In the genomic region with DNA sequence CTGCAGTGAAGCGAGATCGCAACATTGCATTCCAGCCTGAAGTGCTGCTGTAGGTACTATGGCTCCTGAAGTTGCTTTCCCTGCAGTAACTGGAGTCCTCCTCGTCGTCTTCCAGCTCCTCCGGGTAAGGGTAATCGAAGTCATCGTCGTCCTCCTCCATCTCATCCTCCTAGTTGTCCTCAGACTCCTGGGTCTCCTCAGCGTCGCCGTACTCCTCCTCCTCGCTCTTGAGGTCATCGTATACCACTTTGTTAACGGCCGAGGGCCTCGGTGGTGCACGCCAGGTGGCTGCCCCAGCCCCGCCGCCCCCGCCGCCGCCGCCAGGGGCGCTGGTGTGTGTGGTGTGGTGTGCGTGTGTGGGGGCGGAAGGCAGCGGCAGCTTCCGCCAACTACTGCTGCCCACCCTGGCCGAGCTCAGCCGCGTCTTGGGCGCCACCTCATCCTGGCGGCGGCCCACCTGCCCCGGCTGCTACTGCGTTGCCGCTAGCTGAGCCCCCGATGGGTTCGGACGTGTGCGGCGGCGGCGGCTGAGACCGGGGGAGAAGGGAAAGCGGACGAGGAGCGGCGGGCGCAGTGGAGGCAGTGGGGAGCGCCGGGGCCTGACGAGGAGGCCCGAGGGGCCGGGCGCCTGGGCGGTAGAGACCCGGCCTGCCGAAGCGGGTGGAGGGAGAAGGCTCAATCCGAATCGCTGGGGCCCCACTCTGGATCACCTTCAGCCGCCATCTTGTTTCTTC, we compare ENCODE assay signal across 1 cellular context.
A peak's percentile ranks its signal among the peaks of the same experiment; 100 is the strongest.
TF ChIP-seq lines count a peak whose summit lies in the region.

No MANE protein-coding gene starts in this region.

TF ChIP-seq in GM12878, 131 proteins besides CTCF, POLR2A, EP300 and RAD21 (continued from another document and continues in another):
- TF ChIP-seq, protein P1, sequence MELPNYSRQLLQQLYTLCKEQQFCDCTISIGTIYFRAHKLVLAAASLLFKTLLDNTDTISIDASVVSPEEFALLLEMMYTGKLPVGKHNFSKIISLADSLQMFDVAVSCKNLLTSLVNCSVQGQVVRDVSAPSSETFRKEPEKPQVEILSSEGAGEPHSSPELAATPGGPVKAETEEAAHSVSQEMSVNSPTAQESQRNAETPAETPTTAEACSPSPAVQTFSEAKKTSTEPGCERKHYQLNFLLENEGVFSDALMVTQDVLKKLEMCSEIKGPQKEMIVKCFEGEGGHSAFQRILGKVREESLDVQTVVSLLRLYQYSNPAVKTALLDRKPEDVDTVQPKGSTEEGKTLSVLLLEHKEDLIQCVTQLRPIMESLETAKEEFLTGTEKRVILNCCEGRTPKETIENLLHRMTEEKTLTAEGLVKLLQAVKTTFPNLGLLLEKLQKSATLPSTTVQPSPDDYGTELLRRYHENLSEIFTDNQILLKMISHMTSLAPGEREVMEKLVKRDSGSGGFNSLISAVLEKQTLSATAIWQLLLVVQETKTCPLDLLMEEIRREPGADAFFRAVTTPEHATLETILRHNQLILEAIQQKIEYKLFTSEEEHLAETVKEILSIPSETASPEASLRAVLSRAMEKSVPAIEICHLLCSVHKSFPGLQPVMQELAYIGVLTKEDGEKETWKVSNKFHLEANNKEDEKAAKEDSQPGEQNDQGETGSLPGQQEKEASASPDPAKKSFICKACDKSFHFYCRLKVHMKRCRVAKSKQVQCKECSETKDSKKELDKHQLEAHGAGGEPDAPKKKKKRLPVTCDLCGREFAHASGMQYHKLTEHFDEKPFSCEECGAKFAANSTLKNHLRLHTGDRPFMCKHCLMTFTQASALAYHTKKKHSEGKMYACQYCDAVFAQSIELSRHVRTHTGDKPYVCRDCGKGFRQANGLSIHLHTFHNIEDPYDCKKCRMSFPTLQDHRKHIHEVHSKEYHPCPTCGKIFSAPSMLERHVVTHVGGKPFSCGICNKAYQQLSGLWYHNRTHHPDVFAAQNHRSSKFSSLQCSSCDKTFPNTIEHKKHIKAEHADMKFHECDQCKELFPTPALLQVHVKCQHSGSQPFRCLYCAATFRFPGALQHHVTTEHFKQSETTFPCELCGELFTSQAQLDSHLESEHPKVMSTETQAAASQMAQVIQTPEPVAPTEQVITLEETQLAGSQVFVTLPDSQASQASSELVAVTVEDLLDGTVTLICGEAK (IDR thresholded peaks at IDR 0.05; ENCODE audit: borderline replicate concordance) = peak; percentile 27; the same call in 1 of the 2 replicates
- TF ChIP-seq GABPA (IDR thresholded peaks at IDR 0.05; ENCODE audit: low read depth) = no peak
- peak; percentile 89; the same call in 1 of the 2 replicates for TF ChIP-seq SMARCA5 (IDR thresholded peaks at IDR 0.05)
- peak; percentile 41; the same call in 1 of the 3 replicates for TF ChIP-seq POU2F2 (IDR thresholded peaks at IDR 0.05; ENCODE audit: borderline replicate concordance, low read depth, low read length)
- no peak for TF ChIP-seq KLF5 (IDR thresholded peaks at IDR 0.05; ENCODE audit: partially characterized antibody)
- no peak for TF ChIP-seq EZH2 (IDR thresholded peaks at IDR 0.05; ENCODE audit: borderline replicate concordance, control insufficient read depth, low read depth, low read length)
- no peak for TF ChIP-seq SRF (IDR thresholded peaks at IDR 0.05; ENCODE audit: low read depth in 2 of 2, low read length in 2 of 2)
- TF ChIP-seq STAT3 (IDR thresholded peaks at IDR 0.05; ENCODE audit: low read depth, low read length) = no peak
- peak; percentile 52; the same call in 1 of the 2 replicates for TF ChIP-seq CHD2 (IDR thresholded peaks at IDR 0.05; ENCODE audit: borderline replicate concordance, low read depth, low read length)
- TF ChIP-seq, protein P2, sequence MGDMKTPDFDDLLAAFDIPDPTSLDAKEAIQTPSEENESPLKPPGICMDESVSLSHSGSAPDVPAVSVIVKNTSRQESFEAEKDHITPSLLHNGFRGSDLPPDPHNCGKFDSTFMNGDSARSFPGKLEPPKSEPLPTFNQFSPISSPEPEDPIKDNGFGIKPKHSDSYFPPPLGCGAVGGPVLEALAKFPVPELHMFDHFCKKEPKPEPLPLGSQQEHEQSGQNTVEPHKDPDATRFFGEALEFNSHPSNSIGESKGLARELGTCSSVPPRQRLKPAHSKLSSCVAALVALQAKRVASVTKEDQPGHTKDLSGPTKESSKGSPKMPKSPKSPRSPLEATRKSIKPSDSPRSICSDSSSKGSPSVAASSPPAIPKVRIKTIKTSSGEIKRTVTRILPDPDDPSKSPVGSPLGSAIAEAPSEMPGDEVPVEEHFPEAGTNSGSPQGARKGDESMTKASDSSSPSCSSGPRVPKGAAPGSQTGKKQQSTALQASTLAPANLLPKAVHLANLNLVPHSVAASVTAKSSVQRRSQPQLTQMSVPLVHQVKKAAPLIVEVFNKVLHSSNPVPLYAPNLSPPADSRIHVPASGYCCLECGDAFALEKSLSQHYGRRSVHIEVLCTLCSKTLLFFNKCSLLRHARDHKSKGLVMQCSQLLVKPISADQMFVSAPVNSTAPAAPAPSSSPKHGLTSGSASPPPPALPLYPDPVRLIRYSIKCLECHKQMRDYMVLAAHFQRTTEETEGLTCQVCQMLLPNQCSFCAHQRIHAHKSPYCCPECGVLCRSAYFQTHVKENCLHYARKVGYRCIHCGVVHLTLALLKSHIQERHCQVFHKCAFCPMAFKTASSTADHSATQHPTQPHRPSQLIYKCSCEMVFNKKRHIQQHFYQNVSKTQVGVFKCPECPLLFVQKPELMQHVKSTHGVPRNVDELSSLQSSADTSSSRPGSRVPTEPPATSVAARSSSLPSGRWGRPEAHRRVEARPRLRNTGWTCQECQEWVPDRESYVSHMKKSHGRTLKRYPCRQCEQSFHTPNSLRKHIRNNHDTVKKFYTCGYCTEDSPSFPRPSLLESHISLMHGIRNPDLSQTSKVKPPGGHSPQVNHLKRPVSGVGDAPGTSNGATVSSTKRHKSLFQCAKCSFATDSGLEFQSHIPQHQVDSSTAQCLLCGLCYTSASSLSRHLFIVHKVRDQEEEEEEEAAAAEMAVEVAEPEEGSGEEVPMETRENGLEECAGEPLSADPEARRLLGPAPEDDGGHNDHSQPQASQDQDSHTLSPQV (IDR thresholded peaks at IDR 0.05) = 0 out of 2 replicates have a peak, but pooled peaks have one; percentile 28
- no peak for TF ChIP-seq NFIC (IDR thresholded peaks at IDR 0.05; ENCODE audit: low read depth, low read length)
- TF ChIP-seq TCF7 (IDR thresholded peaks at IDR 0.05; ENCODE audit: borderline replicate concordance) = no peak
- TF ChIP-seq, protein P3, sequence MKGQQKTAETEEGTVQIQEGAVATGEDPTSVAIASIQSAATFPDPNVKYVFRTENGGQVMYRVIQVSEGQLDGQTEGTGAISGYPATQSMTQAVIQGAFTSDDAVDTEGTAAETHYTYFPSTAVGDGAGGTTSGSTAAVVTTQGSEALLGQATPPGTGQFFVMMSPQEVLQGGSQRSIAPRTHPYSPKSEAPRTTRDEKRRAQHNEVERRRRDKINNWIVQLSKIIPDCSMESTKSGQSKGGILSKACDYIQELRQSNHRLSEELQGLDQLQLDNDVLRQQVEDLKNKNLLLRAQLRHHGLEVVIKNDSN (IDR thresholded peaks at IDR 0.05; ENCODE audit: borderline replicate concordance, extremely low read length, insufficient read depth, low read depth, low read length) = no peak
- TF ChIP-seq, protein P4, sequence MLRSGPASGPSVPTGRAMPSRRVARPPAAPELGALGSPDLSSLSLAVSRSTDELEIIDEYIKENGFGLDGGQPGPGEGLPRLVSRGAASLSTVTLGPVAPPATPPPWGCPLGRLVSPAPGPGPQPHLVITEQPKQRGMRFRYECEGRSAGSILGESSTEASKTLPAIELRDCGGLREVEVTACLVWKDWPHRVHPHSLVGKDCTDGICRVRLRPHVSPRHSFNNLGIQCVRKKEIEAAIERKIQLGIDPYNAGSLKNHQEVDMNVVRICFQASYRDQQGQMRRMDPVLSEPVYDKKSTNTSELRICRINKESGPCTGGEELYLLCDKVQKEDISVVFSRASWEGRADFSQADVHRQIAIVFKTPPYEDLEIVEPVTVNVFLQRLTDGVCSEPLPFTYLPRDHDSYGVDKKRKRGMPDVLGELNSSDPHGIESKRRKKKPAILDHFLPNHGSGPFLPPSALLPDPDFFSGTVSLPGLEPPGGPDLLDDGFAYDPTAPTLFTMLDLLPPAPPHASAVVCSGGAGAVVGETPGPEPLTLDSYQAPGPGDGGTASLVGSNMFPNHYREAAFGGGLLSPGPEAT (IDR thresholded peaks at IDR 0.05; ENCODE audit: low read depth) = no peak
- TF ChIP-seq NBN (IDR thresholded peaks at IDR 0.05) = no peak
- TF ChIP-seq, protein P5, sequence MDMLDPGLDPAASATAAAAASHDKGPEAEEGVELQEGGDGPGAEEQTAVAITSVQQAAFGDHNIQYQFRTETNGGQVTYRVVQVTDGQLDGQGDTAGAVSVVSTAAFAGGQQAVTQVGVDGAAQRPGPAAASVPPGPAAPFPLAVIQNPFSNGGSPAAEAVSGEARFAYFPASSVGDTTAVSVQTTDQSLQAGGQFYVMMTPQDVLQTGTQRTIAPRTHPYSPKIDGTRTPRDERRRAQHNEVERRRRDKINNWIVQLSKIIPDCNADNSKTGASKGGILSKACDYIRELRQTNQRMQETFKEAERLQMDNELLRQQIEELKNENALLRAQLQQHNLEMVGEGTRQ (IDR thresholded peaks at IDR 0.05; ENCODE audit: borderline replicate concordance, low read depth, low read length) = no peak
- TF ChIP-seq HCFC1 (IDR thresholded peaks at IDR 0.05; ENCODE audit: low read length) = peak; percentile 28; the same call in 1 of the 2 replicates
- TF ChIP-seq, protein P6, sequence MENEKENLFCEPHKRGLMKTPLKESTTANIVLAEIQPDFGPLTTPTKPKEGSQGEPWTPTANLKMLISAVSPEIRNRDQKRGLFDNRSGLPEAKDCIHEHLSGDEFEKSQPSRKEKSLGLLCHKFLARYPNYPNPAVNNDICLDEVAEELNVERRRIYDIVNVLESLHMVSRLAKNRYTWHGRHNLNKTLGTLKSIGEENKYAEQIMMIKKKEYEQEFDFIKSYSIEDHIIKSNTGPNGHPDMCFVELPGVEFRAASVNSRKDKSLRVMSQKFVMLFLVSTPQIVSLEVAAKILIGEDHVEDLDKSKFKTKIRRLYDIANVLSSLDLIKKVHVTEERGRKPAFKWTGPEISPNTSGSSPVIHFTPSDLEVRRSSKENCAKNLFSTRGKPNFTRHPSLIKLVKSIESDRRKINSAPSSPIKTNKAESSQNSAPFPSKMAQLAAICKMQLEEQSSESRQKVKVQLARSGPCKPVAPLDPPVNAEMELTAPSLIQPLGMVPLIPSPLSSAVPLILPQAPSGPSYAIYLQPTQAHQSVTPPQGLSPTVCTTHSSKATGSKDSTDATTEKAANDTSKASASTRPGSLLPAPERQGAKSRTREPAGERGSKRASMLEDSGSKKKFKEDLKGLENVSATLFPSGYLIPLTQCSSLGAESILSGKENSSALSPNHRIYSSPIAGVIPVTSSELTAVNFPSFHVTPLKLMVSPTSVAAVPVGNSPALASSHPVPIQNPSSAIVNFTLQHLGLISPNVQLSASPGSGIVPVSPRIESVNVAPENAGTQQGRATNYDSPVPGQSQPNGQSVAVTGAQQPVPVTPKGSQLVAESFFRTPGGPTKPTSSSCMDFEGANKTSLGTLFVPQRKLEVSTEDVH (IDR thresholded peaks at IDR 0.05; ENCODE audit: low read depth, partially characterized antibody) = no peak
- TF ChIP-seq IKZF1 (conservative IDR thresholded peaks at IDR 0.05) = peak; percentile 83
- TF ChIP-seq NR2C2 (IDR thresholded peaks at IDR 0.05; ENCODE audit: borderline replicate concordance, control insufficient read depth, insufficient read length, low read depth) = no peak
- peak; percentile 25; the same call in 1 of the 2 replicates for TF ChIP-seq CBX5 (IDR thresholded peaks at IDR 0.05; ENCODE audit: low read depth)
- TF ChIP-seq, protein P7, sequence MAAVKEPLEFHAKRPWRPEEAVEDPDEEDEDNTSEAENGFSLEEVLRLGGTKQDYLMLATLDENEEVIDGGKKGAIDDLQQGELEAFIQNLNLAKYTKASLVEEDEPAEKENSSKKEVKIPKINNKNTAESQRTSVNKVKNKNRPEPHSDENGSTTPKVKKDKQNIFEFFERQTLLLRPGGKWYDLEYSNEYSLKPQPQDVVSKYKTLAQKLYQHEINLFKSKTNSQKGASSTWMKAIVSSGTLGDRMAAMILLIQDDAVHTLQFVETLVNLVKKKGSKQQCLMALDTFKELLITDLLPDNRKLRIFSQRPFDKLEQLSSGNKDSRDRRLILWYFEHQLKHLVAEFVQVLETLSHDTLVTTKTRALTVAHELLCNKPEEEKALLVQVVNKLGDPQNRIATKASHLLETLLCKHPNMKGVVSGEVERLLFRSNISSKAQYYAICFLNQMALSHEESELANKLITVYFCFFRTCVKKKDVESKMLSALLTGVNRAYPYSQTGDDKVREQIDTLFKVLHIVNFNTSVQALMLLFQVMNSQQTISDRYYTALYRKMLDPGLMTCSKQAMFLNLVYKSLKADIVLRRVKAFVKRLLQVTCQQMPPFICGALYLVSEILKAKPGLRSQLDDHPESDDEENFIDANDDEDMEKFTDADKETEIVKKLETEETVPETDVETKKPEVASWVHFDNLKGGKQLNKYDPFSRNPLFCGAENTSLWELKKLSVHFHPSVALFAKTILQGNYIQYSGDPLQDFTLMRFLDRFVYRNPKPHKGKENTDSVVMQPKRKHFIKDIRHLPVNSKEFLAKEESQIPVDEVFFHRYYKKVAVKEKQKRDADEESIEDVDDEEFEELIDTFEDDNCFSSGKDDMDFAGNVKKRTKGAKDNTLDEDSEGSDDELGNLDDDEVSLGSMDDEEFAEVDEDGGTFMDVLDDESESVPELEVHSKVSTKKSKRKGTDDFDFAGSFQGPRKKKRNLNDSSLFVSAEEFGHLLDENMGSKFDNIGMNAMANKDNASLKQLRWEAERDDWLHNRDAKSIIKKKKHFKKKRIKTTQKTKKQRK (IDR thresholded peaks at IDR 0.05; ENCODE audit: low read depth, low read length) = no peak
- no peak for TF ChIP-seq FOXM1 (IDR thresholded peaks at IDR 0.05; ENCODE audit: low read depth, low read length)
- TF ChIP-seq ESRRA (IDR thresholded peaks at IDR 0.05; ENCODE audit: low read length) = no peak
- peak; percentile 84 for TF ChIP-seq YY1 (IDR thresholded peaks at IDR 0.05; ENCODE audit: low read depth, low read length)
- TF ChIP-seq SIN3A (IDR thresholded peaks at IDR 0.05; ENCODE audit: low read depth, low read length) = no peak
- TF ChIP-seq, protein P8, sequence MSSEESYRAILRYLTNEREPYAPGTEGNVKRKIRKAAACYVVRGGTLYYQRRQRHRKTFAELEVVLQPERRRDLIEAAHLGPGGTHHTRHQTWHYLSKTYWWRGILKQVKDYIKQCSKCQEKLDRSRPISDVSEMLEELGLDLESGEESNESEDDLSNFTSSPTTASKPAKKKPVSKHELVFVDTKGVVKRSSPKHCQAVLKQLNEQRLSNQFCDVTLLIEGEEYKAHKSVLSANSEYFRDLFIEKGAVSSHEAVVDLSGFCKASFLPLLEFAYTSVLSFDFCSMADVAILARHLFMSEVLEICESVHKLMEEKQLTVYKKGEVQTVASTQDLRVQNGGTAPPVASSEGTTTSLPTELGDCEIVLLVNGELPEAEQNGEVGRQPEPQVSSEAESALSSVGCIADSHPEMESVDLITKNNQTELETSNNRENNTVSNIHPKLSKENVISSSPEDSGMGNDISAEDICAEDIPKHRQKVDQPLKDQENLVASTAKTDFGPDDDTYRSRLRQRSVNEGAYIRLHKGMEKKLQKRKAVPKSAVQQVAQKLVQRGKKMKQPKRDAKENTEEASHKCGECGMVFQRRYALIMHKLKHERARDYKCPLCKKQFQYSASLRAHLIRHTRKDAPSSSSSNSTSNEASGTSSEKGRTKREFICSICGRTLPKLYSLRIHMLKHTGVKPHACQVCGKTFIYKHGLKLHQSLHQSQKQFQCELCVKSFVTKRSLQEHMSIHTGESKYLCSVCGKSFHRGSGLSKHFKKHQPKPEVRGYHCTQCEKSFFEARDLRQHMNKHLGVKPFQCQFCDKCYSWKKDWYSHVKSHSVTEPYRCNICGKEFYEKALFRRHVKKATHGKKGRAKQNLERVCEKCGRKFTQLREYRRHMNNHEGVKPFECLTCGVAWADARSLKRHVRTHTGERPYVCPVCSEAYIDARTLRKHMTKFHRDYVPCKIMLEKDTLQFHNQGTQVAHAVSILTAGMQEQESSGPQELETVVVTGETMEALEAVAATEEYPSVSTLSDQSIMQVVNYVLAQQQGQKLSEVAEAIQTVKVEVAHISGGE (CRISPR knock-in tag; IDR thresholded peaks at IDR 0.05) = no peak
- no peak for TF ChIP-seq CBX3 (IDR thresholded peaks at IDR 0.05; ENCODE audit: borderline replicate concordance, low read depth)
